22 cellular contexts compared by ENCODE assay signal in the genomic region with DNA sequence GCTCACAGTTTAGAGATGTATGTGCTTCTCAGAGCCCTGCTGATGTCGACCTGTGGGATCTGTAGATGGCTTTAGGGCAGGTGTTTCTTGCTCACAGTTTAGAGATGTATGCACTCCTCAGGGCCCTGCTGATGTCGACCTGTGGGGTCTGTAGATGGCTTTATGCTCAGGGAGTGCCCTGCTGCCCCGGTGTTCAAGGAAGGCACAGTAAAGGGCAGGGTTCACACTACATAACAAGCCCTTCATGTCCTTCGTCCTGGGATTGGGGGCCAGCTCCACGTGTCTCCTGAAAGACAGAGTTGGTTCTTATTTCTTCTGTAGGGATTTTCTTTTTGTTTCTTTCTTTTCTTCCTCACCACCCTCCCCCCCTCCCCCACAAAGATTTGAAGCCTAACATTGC.
"Had no signal": no experiment of that assay in that cellular context is flagged by ENCODE, and none has a peak within 500 bp of the region (broad histone marks: within the 10 kb centered on the region; RNA-seq: fewer than 3 reads in every experiment).

No MANE protein-coding gene starts in this region.

- ATAC-seq: left lobe of liver; lower lobe of right lung; naive thymus-derived CD8-positive, alpha-beta T cell; right cardiac atrium; sciatic nerve; stimulated activated naive B cell treated with anti-CD40 and anti-IgM and Interleukin-4, amounts not matched to agents 10 μg/mL and 1 μg/mL and 100 μg/mL, for 72 hours; stimulated activated naive CD8-positive, alpha-beta T cell treated with anti-CD3 and anti-CD28 coated beads, Interleukin-15, Interleukin-2, amounts not matched to agents 100 U/mL and 50 U/mL, for 24 hours had no signal

- H3K36me3 ChIP-seq: lower lobe of right lung, ovary, stomach, suprapubic skin, tibial nerve, uterus had no signal

- H3K27me3 ChIP-seq: hepatocyte, ovary, stomach, suprapubic skin, tibial nerve, uterus had no signal

- H3K9me3 ChIP-seq: lower lobe of right lung, ovary, stomach, suprapubic skin, tibial nerve, uterus had no signal

- DNase-seq: head of caudate nucleus; lower lobe of right lung; mammary epithelial cell; mesenchymal stem cell; naive thymus-derived CD8-positive, alpha-beta T cell; nucleus accumbens; ovary; right cardiac atrium; stimulated activated CD4-positive, alpha-beta T cell treated with anti-CD3 and anti-CD28 coated beads, Interleukin-12 subunit alpha, Interleukin-12 subunit beta, amount 100 ng/mL, for 4 hours; stimulated activated CD4-positive, alpha-beta T cell treated with anti-CD3 and anti-CD28 coated beads, Interleukin-15, amount 100 ng/mL, for 24 hours; stimulated activated CD4-positive, alpha-beta T cell treated with anti-CD3 and anti-CD28 coated beads, Interleukin-2, amount 100 ng/mL, for 24 hours; stimulated activated CD4-positive, alpha-beta T cell treated with anti-CD3 and anti-CD28 coated beads, Interleukin-4, amount 100 ng/mL, for 1 hour; stimulated activated naive B cell treated with anti-CD40 and anti-IgM and Interleukin-4, amounts not matched to agents 10 μg/mL and 1 μg/mL and 100 μg/mL, for 72 hours; stimulated activated naive CD8-positive, alpha-beta T cell treated with anti-CD3 and anti-CD28 coated beads, Interleukin-15, Interleukin-2, amounts not matched to agents 100 U/mL and 50 U/mL, for 24 hours; stomach; uterus had no signal

- H3K4me3 ChIP-seq: hepatocyte, lower lobe of right lung, ovary, skin epidermis, stomach, suprapubic skin, tibial nerve, uterus had no signal

- H3K27ac ChIP-seq: hepatocyte, lower lobe of right lung, ovary, suprapubic skin had no signal
